ENCODE assay signal across 2 cellular contexts in genomic region chr2:1864981-1865421, GRCh38.
TF ChIP-seq lines count a peak whose summit lies in the region.

No MANE protein-coding gene starts in this region.

TF ChIP-seq in HepG2, 621 proteins besides CTCF, POLR2A, EP300 and RAD21 (continued from another document):
- no peak for TF ChIP-seq ZHX1 (CRISPR knock-in tag; IDR thresholded peaks at IDR 0.05; ENCODE audit: low read depth)
- TF ChIP-seq ZNF781 (CRISPR knock-in tag; IDR thresholded peaks at IDR 0.05; ENCODE audit: borderline replicate concordance, not compliant biosample characterization), result no peak
- no peak for TF ChIP-seq MTF1 (CRISPR knock-in tag; IDR thresholded peaks at IDR 0.05)
- TF ChIP-seq ZBTB3 (CRISPR knock-in tag; IDR thresholded peaks at IDR 0.05; ENCODE audit: borderline replicate concordance, low read depth), result no peak
- no peak for TF ChIP-seq ZNF710 (CRISPR knock-in tag; IDR thresholded peaks at IDR 0.05; ENCODE audit: borderline replicate concordance)
- TF ChIP-seq DBP (CRISPR knock-in tag; IDR thresholded peaks at IDR 0.05; ENCODE audit: not compliant biosample characterization), result no peak
- no peak for TF ChIP-seq ZBTB43 (CRISPR knock-in tag; conservative IDR thresholded peaks at IDR 0.05)
- TF ChIP-seq JUNB (CRISPR knock-in tag; IDR thresholded peaks at IDR 0.05; ENCODE audit: borderline replicate concordance), result no peak

TF ChIP-seq in H1, 55 proteins besides CTCF, POLR2A, EP300 and RAD21:
- TF ChIP-seq CHD7 (IDR thresholded peaks at IDR 0.05; ENCODE audit: insufficient replicate concordance, low read length) (no peak), BACH1 (IDR thresholded peaks at IDR 0.05; ENCODE audit: low read length) (no peak), TAF1 (IDR thresholded peaks at IDR 0.05; ENCODE audit: low read depth, low read length) (no peak), CTBP2 (IDR thresholded peaks at IDR 0.05; ENCODE audit: borderline replicate concordance, insufficient read depth, insufficient read length, low read length) (no peak), MAFK (IDR thresholded peaks at IDR 0.05; ENCODE audit: low read depth, low read length) (no peak), SIRT6 (IDR thresholded peaks at IDR 0.05; ENCODE audit: low read length) (no peak), POLR2AphosphoS5 (IDR thresholded peaks at IDR 0.05; ENCODE audit: low read depth, low read length) (no peak), TCF12 (IDR thresholded peaks at IDR 0.05; ENCODE audit: low read depth, low read length) (no peak), POU5F1 (IDR thresholded peaks at IDR 0.05; ENCODE audit: low read depth, low read length) (no peak), RBBP5 (IDR thresholded peaks at IDR 0.05; ENCODE audit: borderline replicate concordance, low read depth, low read length) (no peak), RNF2 (IDR thresholded peaks at IDR 0.05; ENCODE audit: borderline replicate concordance, low read depth, low read length, missing control alignments, poor library complexity, severe bottlenecking) (no peak), ZNF274 (IDR thresholded peaks at IDR 0.05; ENCODE audit: borderline replicate concordance, extremely low read depth, low read length) (no peak), SIN3A (conservative IDR thresholded peaks at IDR 0.05 in 1 of 2, IDR thresholded peaks at IDR 0.05 in 1 of 2; ENCODE audit: low read depth in 1 of 2, low read length in 2 of 2) (no peak), KDM1A (IDR thresholded peaks at IDR 0.05; ENCODE audit: borderline replicate concordance, low read length) (no peak), KDM4A (IDR thresholded peaks at IDR 0.05; ENCODE audit: low read depth, low read length, severe bottlenecking) (no peak)
